ENCODE assay signal across 11 cellular contexts in the genomic region with DNA sequence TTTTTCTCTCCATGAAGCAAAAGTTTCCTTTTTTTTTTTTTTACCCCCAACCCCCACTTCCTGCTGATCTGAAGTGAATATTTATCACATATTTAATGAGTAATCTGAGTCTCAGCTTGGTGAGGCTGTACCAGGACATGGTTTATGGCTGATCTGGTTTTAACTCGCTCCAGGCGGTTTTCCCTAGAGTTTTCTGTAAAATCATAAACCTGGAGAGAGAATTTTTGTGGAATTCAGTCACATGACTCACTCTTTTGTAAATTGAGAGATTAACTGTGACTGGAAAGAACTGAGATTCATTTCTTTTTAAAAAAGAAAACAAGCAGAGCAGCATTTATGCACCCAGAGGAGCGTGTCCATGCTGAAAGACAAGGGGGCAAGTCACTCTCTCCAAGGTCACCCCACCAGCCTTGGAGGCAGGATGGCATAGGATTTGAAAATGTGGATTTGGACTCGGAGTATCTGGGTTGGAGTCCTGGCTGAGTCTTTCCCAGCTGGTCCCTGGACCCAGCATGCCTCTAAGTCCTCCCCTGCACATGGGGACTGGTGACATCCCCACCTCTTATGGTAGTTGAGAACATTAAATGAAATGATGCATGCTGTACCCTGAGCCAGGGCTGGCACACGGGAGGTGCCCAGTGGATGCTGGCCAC.
DNase-seq lines count a peak whose midpoint lies in the region; ATAC-seq and TF ChIP-seq lines count a peak whose summit lies in the region.
"Had no signal": no experiment of that assay in that cellular context is flagged by ENCODE, and none has a peak within 500 bp of the region (broad histone marks: within the 10 kb centered on the region; RNA-seq: fewer than 3 reads in every experiment).

No MANE protein-coding gene starts in this region.

- H3K4me1 ChIP-seq in RWPE2 (ENCODE audit: insufficient read depth, poor library complexity, severe bottlenecking) (peaks cover 24% of the 10 kb centered on the region), trophoblast cell (ENCODE audit: control insufficient read depth in 1 of 2, insufficient read depth in 2 of 2, low read length in 2 of 2) (peaks cover 0 to 5% of the 10 kb centered on the region in 2 experiments), gastrocnemius medialis (peaks cover 11 to 13% of the 10 kb centered on the region in 2 donors)

- H3K79me1 ChIP-seq in trophoblast cell (ENCODE audit: low read length), result no peaks in the 10 kb centered on the region

- H3K4me3 ChIP-seq in RWPE2 (ENCODE audit: severe bottlenecking) (no peak overlapping the region), trophoblast cell (ENCODE audit: low read depth, low read length) (no peak overlapping the region), gastrocnemius medialis (no peak overlapping the region)

- H2BK12ac ChIP-seq in trophoblast cell (ENCODE audit: low read length), result no peak overlapping the region

- H3K27me3 Mint-ChIP-seq in Calu3 (ENCODE audit: unreplicated experiment), result no peaks in the 10 kb centered on the region
- H3K27me3 Mint-ChIP-seq: stimulated activated naive CD8-positive, alpha-beta T cell treated with anti-CD3 and anti-CD28 coated beads, Interleukin-15, Interleukin-2, amounts not matched to agents 100 ng/mL and 50 ng/mL, for 24 hours had no signal

- H3K27me3 ChIP-seq in RWPE2 (ENCODE audit: insufficient read depth, poor library complexity, severe bottlenecking) (no peaks in the 10 kb centered on the region), trophoblast cell (ENCODE audit: insufficient read depth, low read length) (no peaks in the 10 kb centered on the region), gastrocnemius medialis (no peaks in the 10 kb centered on the region)

- CTCF ChIA-PET in Calu3 (lab: Charles Lee), result no interaction called here

- H3K4ac ChIP-seq in trophoblast cell (ENCODE audit: low read depth, low read length), result no peak overlapping the region

- no peak overlapping the region for H4K12ac ChIP-seq in trophoblast cell (ENCODE audit: low read depth, low read length)

- no peak overlapping the region for H2BK120ac ChIP-seq in trophoblast cell (ENCODE audit: insufficient read depth, low read length, poor library complexity)

- no peak overlapping the region for H3K9ac ChIP-seq in trophoblast cell (ENCODE audit: low read length)

- no peak overlapping the region for H3K18ac ChIP-seq in trophoblast cell (ENCODE audit: low read length)

- H3K14ac ChIP-seq in trophoblast cell (ENCODE audit: low read length), result no peak overlapping the region

- no peak for TF ChIP-seq POLR2A in gastrocnemius medialis (IDR thresholded peaks at IDR 0.05)

- no peaks in the 10 kb centered on the region for H3K9me3 ChIP-seq in RWPE2 (ENCODE audit: severe bottlenecking)
- H3K9me3 ChIP-seq in trophoblast cell (ENCODE audit: insufficient read depth, low read depth, low read length), result peaks cover 2% of the 10 kb centered on the region
- no peaks in the 10 kb centered on the region for H3K9me3 ChIP-seq in gastrocnemius medialis

- no peaks in the 10 kb centered on the region for H3K9me3 Mint-ChIP-seq in Calu3 (ENCODE audit: low read depth, unreplicated experiment)
- H3K9me3 Mint-ChIP-seq in stimulated activated effector memory CD8-positive, alpha-beta T cell treated with anti-CD3 and anti-CD28 coated beads, Interleukin-12 subunit alpha, Interleukin-12 subunit beta, amount 100 ng/mL, for 72 hours, result no peaks in the 10 kb centered on the region
- H3K9me3 Mint-ChIP-seq: stimulated activated naive CD8-positive, alpha-beta T cell treated with anti-CD3 and anti-CD28 coated beads, Interleukin-15, Interleukin-2, amounts not matched to agents 100 ng/mL and 50 ng/mL, for 24 hours had no signal

- H3K23ac ChIP-seq in trophoblast cell (ENCODE audit: low read length), result no peak overlapping the region

- H3K4me1 Mint-ChIP-seq in Calu3 (ENCODE audit: low read depth, unreplicated experiment), result peaks cover 23% of the 10 kb centered on the region
- no peaks in the 10 kb centered on the region for H3K4me1 Mint-ChIP-seq in stimulated activated effector memory CD8-positive, alpha-beta T cell treated with anti-CD3 and anti-CD28 coated beads, Interleukin-12 subunit alpha, Interleukin-12 subunit beta, amount 100 ng/mL, for 72 hours

- DNase-seq in Calu3 (peak; percentile 25), RWPE2 (ENCODE audit: low spot score) (no peak), fibroblast of peridontal ligament (ENCODE audit: extremely low read depth) (peak; percentile 95), trophoblast cell (peak; percentile 22 to 40), gastrocnemius medialis (no peak)
- DNase-seq in stimulated activated effector memory CD8-positive, alpha-beta T cell treated with anti-CD3 and anti-CD28 coated beads, Interleukin-12 subunit alpha, Interleukin-12 subunit beta, amount 100 ng/mL, for 72 hours (ENCODE audit: low spot score in 2 of 2), result no peak
- DNase-seq: KG1, nucleus accumbens had no signal

- H3K27ac Mint-ChIP-seq in Calu3 (ENCODE audit: unreplicated experiment), result peak overlapping the region; percentile 66
- no peak overlapping the region for H3K27ac Mint-ChIP-seq in stimulated activated effector memory CD8-positive, alpha-beta T cell treated with anti-CD3 and anti-CD28 coated beads, Interleukin-12 subunit alpha, Interleukin-12 subunit beta, amount 100 ng/mL, for 72 hours
- H3K27ac Mint-ChIP-seq: stimulated activated naive CD8-positive, alpha-beta T cell treated with anti-CD3 and anti-CD28 coated beads, Interleukin-15, Interleukin-2, amounts not matched to agents 100 ng/mL and 50 ng/mL, for 24 hours had no signal

- H2BK5ac ChIP-seq in trophoblast cell (ENCODE audit: low read depth, low read length, poor library complexity), result no peak overlapping the region

- intact Hi-C loops in Calu3 (cut with micrococcal nuclease; ENCODE audit: unreplicated experiment) (no loop called here), gastrocnemius medialis (cut with DNase I; ENCODE audit: low total_unique reads) (no loop called here)

- no CpG with 5 or more reads among the region's 5 CpGs for WGBS in trophoblast cell (ENCODE audit: extremely low coverage, insufficient coverage, insufficient read length)

- in situ Hi-C loops in gastrocnemius medialis (cut with MboI; ENCODE audit: low sequenced_read_pairs in 4 of 4), result no loop called here

- H4K8ac ChIP-seq in trophoblast cell (ENCODE audit: low read depth, low read length), result no peak overlapping the region

- no peaks in the 10 kb centered on the region for H3K79me2 ChIP-seq in trophoblast cell (ENCODE audit: control insufficient read depth, insufficient read depth, low read length, poor library complexity)

- BruUV-seq in Calu3 (replicated peaks; lab: Mats Ljungman, UMichigan), result no TSS peak

- H2AFZ ChIP-seq in trophoblast cell (ENCODE audit: insufficient read depth, low read length, poor library complexity), result no peak overlapping the region

- no peaks in the 10 kb centered on the region for H3K36me3 ChIP-seq in RWPE2 (ENCODE audit: low read depth)
- no peaks in the 10 kb centered on the region for H3K36me3 ChIP-seq in trophoblast cell (ENCODE audit: control insufficient read depth in 1 of 2, insufficient read depth in 2 of 2, low read length in 2 of 2)
- H3K36me3 ChIP-seq in gastrocnemius medialis, result no peaks in the 10 kb centered on the region

- ATAC-seq in RWPE2 (ENCODE audit: low read depth) (peak; percentile 92), gastrocnemius medialis (no peak), HG02642 (IDR thresholded peaks at IDR 0.05; ENCODE audit: poor library complexity, unreplicated experiment) (no peak), HG03432 (IDR thresholded peaks at IDR 0.05; ENCODE audit: unreplicated experiment) (no peak)
- no peak for ATAC-seq in stimulated activated effector memory CD8-positive, alpha-beta T cell treated with anti-CD3 and anti-CD28 coated beads, Interleukin-12 subunit alpha, Interleukin-12 subunit beta, amount 100 ng/mL, for 72 hours

- no peak for TF ChIP-seq CTCF in Calu3 (IDR thresholded peaks at IDR 0.05; ENCODE audit: unreplicated experiment)
- no peak for TF ChIP-seq CTCF in RWPE2 (IDR thresholded peaks at IDR 0.05; ENCODE audit: poor library complexity, severe bottlenecking)
- no peak for TF ChIP-seq CTCF in gastrocnemius medialis (IDR thresholded peaks at IDR 0.05 in 4 of 5, conservative IDR thresholded peaks at IDR 0.05 in 1 of 5)

- peak overlapping the region; percentile 19 for H3K4me3 Mint-ChIP-seq in Calu3 (ENCODE audit: low read depth, unreplicated experiment)
- H3K4me3 Mint-ChIP-seq in stimulated activated effector memory CD8-positive, alpha-beta T cell treated with anti-CD3 and anti-CD28 coated beads, Interleukin-12 subunit alpha, Interleukin-12 subunit beta, amount 100 ng/mL, for 72 hours, result no peak overlapping the region
- H3K4me3 Mint-ChIP-seq: stimulated activated naive CD8-positive, alpha-beta T cell treated with anti-CD3 and anti-CD28 coated beads, Interleukin-15, Interleukin-2, amounts not matched to agents 100 ng/mL and 50 ng/mL, for 24 hours had no signal

- H4K91ac ChIP-seq in trophoblast cell (ENCODE audit: low read depth, low read length), result no peak overlapping the region

- no peaks in the 10 kb centered on the region for H3K36me3 Mint-ChIP-seq in Calu3 (ENCODE audit: insufficient read depth, unreplicated experiment)
- no peaks in the 10 kb centered on the region for H3K36me3 Mint-ChIP-seq in stimulated activated effector memory CD8-positive, alpha-beta T cell treated with anti-CD3 and anti-CD28 coated beads, Interleukin-12 subunit alpha, Interleukin-12 subunit beta, amount 100 ng/mL, for 72 hours

- no peak overlapping the region for H3K4me2 ChIP-seq in trophoblast cell (ENCODE audit: low read length)

- peak overlapping the region; percentile 95 for H3K27ac ChIP-seq in RWPE2 (ENCODE audit: poor library complexity, severe bottlenecking)
- H3K27ac ChIP-seq in trophoblast cell (ENCODE audit: low read depth, low read length), result no peak overlapping the region
- H3K27ac ChIP-seq in gastrocnemius medialis, result no peak overlapping the region

- H2AK5ac ChIP-seq in trophoblast cell (ENCODE audit: low read length), result no peak overlapping the region

Comparison
In these comparisons a context has a peak if more than half of its experiments do, and no peak if none do; other contexts are left out.
1. DNase-seq: peak in Calu3 (single experiment), fibroblast of peridontal ligament (single experiment) and trophoblast cell (2 of 2); none in RWPE2 (single experiment), gastrocnemius medialis (0 of 2) and stimulated activated effector memory CD8-positive, alpha-beta T cell treated with anti-CD3 and anti-CD28 coated beads, Interleukin-12 subunit alpha, Interleukin-12 subunit beta, amount 100 ng/mL, for 72 hours (0 of 2).